ENCODE assay signal across 8 cellular contexts in the genomic region with DNA sequence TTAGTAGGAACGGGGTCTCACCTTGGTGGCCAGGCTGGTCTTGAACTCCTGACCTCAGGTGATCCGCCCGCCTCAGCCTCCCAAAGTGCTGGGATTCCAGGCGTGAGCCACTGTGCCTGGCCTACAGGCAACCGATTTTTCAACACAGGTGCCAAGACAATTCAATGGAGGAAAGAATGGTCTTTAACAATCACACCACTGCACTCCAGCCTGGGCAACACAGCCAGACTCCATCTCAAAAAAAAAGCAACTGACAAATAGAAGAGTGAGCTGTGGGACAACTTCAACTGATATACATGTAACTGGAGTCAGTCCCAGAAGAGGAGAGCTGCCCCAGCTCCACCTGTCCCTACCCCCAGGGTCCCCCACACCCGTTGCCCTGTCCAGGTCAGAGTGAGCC. TPM values are rescaled to one million over a fixed set of nuclear protein-coding genes. Genes with fewer than 3 reads are reported as not detected.
"Had no signal": no experiment of that assay in that cellular context is flagged by ENCODE, and none has a peak within 500 bp of the region (broad histone marks: within the 10 kb centered on the region; RNA-seq: fewer than 3 reads in every experiment).

No MANE protein-coding gene starts in this region.

RNA-seq across cellular contexts. Expression of a gene that starts 12.7 kb away (rescaled TPM):
- total RNA-seq: activated B cell treated with CpG ODN at 0.5 μM for 24 hours; activated naive CD8-positive, alpha-beta T cell treated with anti-CD3 and anti-CD28 coated beads for 36 hours; colonic mucosa; dermis microvascular lymphatic vessel endothelial cell; esophagus squamous epithelium; glomerular endothelial cell; lower lobe of right lung; sciatic nerve had no signal
